ENCODE assay signal across 11 cellular contexts in the genomic region with DNA sequence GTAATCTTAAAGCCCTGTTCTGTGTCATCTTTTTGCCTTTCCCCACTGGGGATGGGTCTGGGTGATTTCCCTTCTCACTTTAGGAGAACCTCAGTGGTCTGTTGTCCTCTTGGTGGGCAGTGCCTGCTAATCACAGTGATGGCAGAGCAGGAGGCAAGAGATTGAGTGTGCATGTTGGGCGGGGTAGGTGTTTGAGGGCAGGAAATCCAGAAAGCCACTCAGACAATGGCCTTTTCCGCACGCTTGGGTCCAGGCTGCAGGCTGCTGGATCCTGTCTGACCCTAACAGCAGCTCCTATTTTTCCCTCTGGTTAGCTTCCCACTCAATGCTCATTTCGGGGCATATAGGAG. TPM values are rescaled to one million over a fixed set of nuclear protein-coding genes. Genes with fewer than 3 reads are reported as not detected.
DNase-seq lines count a peak whose midpoint lies in the region; ATAC-seq and TF ChIP-seq lines count a peak whose summit lies in the region.
"Had no signal": no experiment of that assay in that cellular context is flagged by ENCODE, and none has a peak within 500 bp of the region (broad histone marks: within the 10 kb centered on the region; RNA-seq: fewer than 3 reads in every experiment).

No MANE protein-coding gene starts in this region.

- H3K4me1 Mint-ChIP-seq in endodermal cell (peaks cover 57% of the 10 kb centered on the region), natural killer cell (peaks cover 68 to 69% of the 10 kb centered on the region in 2 donors)

- H3K27ac Mint-ChIP-seq in endodermal cell (peak overlapping the region; percentile 96), natural killer cell (peak overlapping the region; percentile 83 to 87)
- H3K27ac Mint-ChIP-seq: B cell had no signal

- H3K36me3 Mint-ChIP-seq in endodermal cell (ENCODE audit: low read depth), result no peaks in the 10 kb centered on the region
- H3K36me3 Mint-ChIP-seq in natural killer cell, result no peaks in the 10 kb centered on the region

- H3K4me1 ChIP-seq in endodermal cell (ENCODE audit: control insufficient read depth, insufficient read depth, low read length) (peaks cover 12% of the 10 kb centered on the region), vagina (peaks cover 32% of the 10 kb centered on the region)

- H3K9ac ChIP-seq in endodermal cell (ENCODE audit: extremely low read depth, low read length, poor library complexity, severe bottlenecking), result peak overlapping the region; percentile 59
- H3K9ac ChIP-seq: KMS-11 had no signal

- DNase-seq in left cardiac atrium (peak; percentile 49), cardiac septum (ENCODE audit: low spot score) (no peak), endodermal cell (peak; percentile 65), natural killer cell (no peak), vagina (ENCODE audit: extremely low spot score in 2 of 2) (no peak), islet precursor cell (no peak), retina (no peak)
- DNase-seq: activated T-cell treated with anti-CD3 and anti-CD28 coated beads, Interleukin-2, amount 50 U/mL, for 1 hour had no signal

- H3K27me3 ChIP-seq in endodermal cell (ENCODE audit: control insufficient read depth, insufficient read depth, low read length, poor library complexity, severe bottlenecking), result no peaks in the 10 kb centered on the region
- H3K27me3 ChIP-seq in vagina, result no peaks in the 10 kb centered on the region

- H3K4me3 ChIP-seq in endodermal cell (ENCODE audit: low read length) (peak overlapping the region; percentile 61), vagina (peak overlapping the region in 1 of 2 donors; percentile 5)

- no peak for TF ChIP-seq CTCF in endodermal cell (conservative IDR thresholded peaks at IDR 0.05)
- no peak for TF ChIP-seq CTCF in natural killer cell (IDR thresholded peaks at IDR 0.05)
- no peak for TF ChIP-seq CTCF in vagina (IDR thresholded peaks at IDR 0.05)

- TF ChIP-seq POLR2A in vagina (IDR thresholded peaks at IDR 0.05), result no peak

- H3K4me3 Mint-ChIP-seq in endodermal cell, result peak overlapping the region; percentile 35
- H3K4me3 Mint-ChIP-seq in natural killer cell, result peak overlapping the region; percentile 85
- H3K4me3 Mint-ChIP-seq: B cell had no signal

- 83% methylated on average over 4 of the region's 4 CpGs; no CpG with 5 or more reads in 1 of the 2 experiments for WGBS in endodermal cell (ENCODE audit: insufficient coverage in 1 of 2, insufficient read length in 1 of 2), 2 experiments

- ATAC-seq in left cardiac atrium, result peak; percentile 44 to 45
- peak; percentile 53 to 79 (median 77) for ATAC-seq in natural killer cell
- ATAC-seq in GM19328 (IDR thresholded peaks at IDR 0.05; ENCODE audit: unreplicated experiment), result no peak

- no peaks in the 10 kb centered on the region for H3K27me3 Mint-ChIP-seq in endodermal cell (ENCODE audit: insufficient read depth)
- no peaks in the 10 kb centered on the region for H3K27me3 Mint-ChIP-seq in natural killer cell (ENCODE audit: low read depth in 2 of 2)

- no peaks in the 10 kb centered on the region for H3K9me3 ChIP-seq in endodermal cell (ENCODE audit: control insufficient read depth, low read length)
- no peaks in the 10 kb centered on the region for H3K9me3 ChIP-seq in vagina

- no peaks in the 10 kb centered on the region for H3K36me3 ChIP-seq in endodermal cell (ENCODE audit: control insufficient read depth, insufficient read depth, low read length)
- H3K36me3 ChIP-seq in vagina, result no peaks in the 10 kb centered on the region

- intact Hi-C loops in left cardiac atrium (cut with DNase I), result no loop called here
- intact Hi-C loops in cardiac septum (cut with DNase I), result no loop called here
- intact Hi-C loops in natural killer cell (cut with micrococcal nuclease), result loop anchor here (2.0 kb wide), 1 partner anchor 14 kb away; the partner anchor contains the start of gene ITGA5
- intact Hi-C loops in vagina (cut with DNase I), result no loop called here

- H3K9me3 Mint-ChIP-seq in endodermal cell (no peaks in the 10 kb centered on the region), natural killer cell (no peaks in the 10 kb centered on the region)

- no peak overlapping the region for H3K27ac ChIP-seq in endodermal cell (ENCODE audit: low read depth, low read length)
- peak overlapping the region; percentile 33 for H3K27ac ChIP-seq in vagina
- H3K27ac ChIP-seq: KMS-11 had no signal

RNA-seq across cellular contexts. Expression of gene ITGA5, which starts 13.7 kb away (rescaled TPM):
- 100 to 1,000 TPM in 1 of 2 donors, 10 to 100 TPM in 1; 45.7 to 133 TPM for total RNA-seq in left cardiac atrium
- total RNA-seq in cardiac septum, result 48.2 TPM
- total RNA-seq in endodermal cell, result 100 to 1,000 TPM; 189 to 243 TPM
- 71.1 TPM for polyA plus RNA-seq in endodermal cell (2013, experiment 1 of 2)
- polyA plus RNA-seq in endodermal cell (2013, experiment 2 of 2), result 77.0 TPM
- total RNA-seq in natural killer cell, result 100 to 1,000 TPM; 177 to 232 (median 207) TPM
- total RNA-seq in vagina, result 95.0 TPM

RNA-seq across cellular contexts. Expression of gene GTSF1, which starts 40.6 kb away (rescaled TPM):
- total RNA-seq in left cardiac atrium (1 to 10 TPM in 1 of 2 donors, not detected in 1; 1.0 TPM), cardiac septum (not detected), endodermal cell (not detected), natural killer cell (1 to 10 TPM; 3.2 to 4.2 (median 4.0) TPM), vagina (2.7 TPM)
- polyA plus RNA-seq in endodermal cell (2013, experiment 1 of 2), result not detected
- not detected for polyA plus RNA-seq in endodermal cell (2013, experiment 2 of 2)

RNA-seq across cellular contexts. Expression of gene ZNF385A, which starts 48.3 kb away (rescaled TPM):
- 10 to 100 TPM; 20.4 to 24.2 TPM for total RNA-seq in left cardiac atrium
- 4.8 TPM for total RNA-seq in cardiac septum
- 10 to 100 TPM; 10.5 to 16.3 TPM for total RNA-seq in endodermal cell
- 39.3 TPM for polyA plus RNA-seq in endodermal cell (2013, experiment 1 of 2)
- polyA plus RNA-seq in endodermal cell (2013, experiment 2 of 2), result 35.5 TPM
- 1 to 10 TPM; 5.4 to 9.8 (median 8.9) TPM for total RNA-seq in natural killer cell
- total RNA-seq in vagina, result 38.8 TPM

Comparison
In these comparisons a context has a peak if more than half of its experiments do, and no peak if none do; other contexts are left out.
1. DNase-seq: peak in left cardiac atrium (single experiment) and endodermal cell (single experiment); none in cardiac septum (single experiment), natural killer cell (single experiment), vagina (0 of 2), islet precursor cell (single experiment) and retina (single experiment).